In the genomic region with DNA sequence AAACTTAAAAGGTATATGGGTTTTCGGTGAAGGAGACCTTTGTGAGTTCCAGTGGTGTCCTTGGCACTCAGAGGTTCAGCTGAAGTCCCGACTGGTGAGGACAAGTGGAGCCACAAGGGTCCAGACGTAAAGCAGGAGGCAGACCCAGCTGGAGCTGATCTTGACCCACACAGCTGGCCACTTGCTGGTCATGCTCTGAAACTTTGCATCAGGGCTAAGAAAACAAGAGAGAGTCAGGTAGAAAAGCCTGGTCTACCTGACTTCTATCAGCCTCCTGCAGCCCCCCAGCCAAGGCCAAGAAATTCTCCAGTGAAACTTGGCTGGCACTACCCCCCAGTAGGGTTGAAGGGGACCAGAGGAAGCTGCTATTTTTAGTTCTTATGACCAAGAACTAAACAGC, we compare ENCODE assay signal across 22 cellular contexts.
"Had no signal": no experiment of that assay in that cellular context is flagged by ENCODE, and none has a peak within 500 bp of the region (broad histone marks: within the 10 kb centered on the region; RNA-seq: fewer than 3 reads in every experiment).

No MANE protein-coding gene starts in this region.

- H3K27me3 ChIP-seq: adrenal gland, ascending aorta, brain microvascular endothelial cell, colonic mucosa, dorsolateral prefrontal cortex, esophagus muscularis mucosa, ovary, right lobe of liver, uterus had no signal

- H3K9me3 Mint-ChIP-seq: central memory CD8-positive, alpha-beta T cell; natural killer cell treated with Interleukin-12 subunit alpha and Interleukin-12 subunit beta and Interleukin-15 and Interleukin-18, amount 100 ng/mL, for 72 hours; T-helper 1 cell treated with Interleukin-12 subunit alpha and Interleukin-12 subunit beta and Interleukin-4 antibody, amounts not matched to agents 30 μg/mL and 1 μg/mL, for 36 hours; WTC11 had no signal

- DNase-seq: activated CD8-positive, alpha-beta memory T cell treated with anti-CD3 and anti-CD28 coated beads, Interleukin-2, amount 50 U/mL, for 48 hours; activated effector memory CD4-positive, alpha-beta T cell treated with anti-CD3 and anti-CD28 coated beads, Interleukin-2, amount 50 U/mL, for 16 hours; activated naive CD4-positive, alpha-beta T cell treated with anti-CD3 and anti-CD28 coated beads, Interleukin-2, amount 50 U/mL, for 16 hours; activated T-cell treated with anti-CD3 and anti-CD28 coated beads, Interleukin-2, amount 50 U/mL, for 48 hours; brain microvascular endothelial cell; colonic mucosa; dorsolateral prefrontal cortex; ovary; right lobe of liver; stimulated activated CD4-positive, alpha-beta T cell treated with anti-CD3 and anti-CD28 coated beads, Interleukin-1b, Interleukin-23, amount 100 ng/mL, for 48 hours; T1000; trophoblast cell; uterus had no signal

- H3K27ac ChIP-seq: colonic mucosa, esophagus muscularis mucosa, ovary, right lobe of liver, skin epidermis, uterus had no signal

- H3K4me1 Mint-ChIP-seq: WTC11 had no signal

- H3K4me3 ChIP-seq: adrenal gland, ascending aorta, colonic mucosa, dorsolateral prefrontal cortex, esophagus muscularis mucosa, lung, ovary, right lobe of liver, skin epidermis, uterus had no signal

- H3K4me3 Mint-ChIP-seq: central memory CD8-positive, alpha-beta T cell; natural killer cell treated with Interleukin-12 subunit alpha and Interleukin-12 subunit beta and Interleukin-15 and Interleukin-18, amount 100 ng/mL, for 72 hours; T-helper 1 cell treated with Interleukin-12 subunit alpha and Interleukin-12 subunit beta and Interleukin-4 antibody, amounts not matched to agents 30 μg/mL and 1 μg/mL, for 36 hours; WTC11 had no signal

- H3K4me1 ChIP-seq: colonic mucosa, uterus had no signal

- H3K9me3 ChIP-seq: adrenal gland, ascending aorta, colonic mucosa, esophagus muscularis mucosa, ovary, right lobe of liver, uterus had no signal

- ATAC-seq: natural killer cell treated with Interleukin-12 subunit alpha and Interleukin-12 subunit beta and Interleukin-15 and Interleukin-18, amount 100 ng/mL, for 72 hours; right lobe of liver; WTC11 had no signal

- H3K27ac Mint-ChIP-seq: natural killer cell treated with Interleukin-12 subunit alpha and Interleukin-12 subunit beta and Interleukin-15 and Interleukin-18, amount 100 ng/mL, for 72 hours; T-helper 1 cell treated with Interleukin-12 subunit alpha and Interleukin-12 subunit beta and Interleukin-4 antibody, amounts not matched to agents 30 μg/mL and 1 μg/mL, for 36 hours; WTC11 had no signal

- H3K27me3 Mint-ChIP-seq: central memory CD8-positive, alpha-beta T cell; natural killer cell treated with Interleukin-12 subunit alpha and Interleukin-12 subunit beta and Interleukin-15 and Interleukin-18, amount 100 ng/mL, for 72 hours had no signal

- H3K36me3 ChIP-seq: ovary, uterus had no signal
